17 cellular contexts compared by ENCODE assay signal in genomic region chr10:93568105-93568390, GRCh38. TPM values are rescaled to one million over a fixed set of nuclear protein-coding genes. Genes with fewer than 3 reads are reported as not detected.
DNase-seq lines count a peak whose midpoint lies in the region; ATAC-seq and TF ChIP-seq lines count a peak whose summit lies in the region.
"Had no signal": no experiment of that assay in that cellular context is flagged by ENCODE, and none has a peak within 500 bp of the region (broad histone marks: within the 10 kb centered on the region; RNA-seq: fewer than 3 reads in every experiment).

No MANE protein-coding gene starts in this region.

- H3K4me3 ChIP-seq in subcutaneous abdominal adipose tissue (ENCODE audit: low read depth in 1 of 5, low read length in 5 of 5) = peak overlapping the region; percentile 61 to 83 (median 74)
- no peak overlapping the region for H3K4me3 ChIP-seq in CD4-positive, alpha-beta memory T cell (ENCODE audit: low read length in 2 of 2)

- peak overlapping the region; percentile 86 for H3K4me3 Mint-ChIP-seq in WTC11
- H3K4me3 Mint-ChIP-seq in CD4-positive, alpha-beta memory T cell = no peak overlapping the region
- H3K4me3 Mint-ChIP-seq: activated CD4-positive, alpha-beta memory T cell treated with anti-CD3 and anti-CD28 coated beads for 36 hours; activated T-cell treated with anti-CD3 and anti-CD28 coated beads, Interleukin-2, amount 50 U/mL, for 4 hours; naive thymus-derived CD4-positive, alpha-beta T cell had no signal

- peak overlapping the region in 2 of 5 donors; percentile 4 to 61 for H3K9ac ChIP-seq in subcutaneous abdominal adipose tissue (ENCODE audit: low read length in 5 of 5)

- intact Hi-C loops in CD4-positive, alpha-beta memory T cell (cut with micrococcal nuclease) = no loop called here

- ATAC-seq in WTC11 = no peak
- ATAC-seq in left lobe of liver = peak; percentile 46
- no peak for ATAC-seq in GM19395 (IDR thresholded peaks at IDR 0.05; ENCODE audit: unreplicated experiment)
- ATAC-seq: activated T-cell treated with anti-CD3 and anti-CD28 coated beads, Interleukin-2, amount 50 U/mL, for 4 hours; left lung; naive thymus-derived CD4-positive, alpha-beta T cell had no signal

- DNase-seq in GM03348 (ENCODE audit: low spot score) (peak; percentile 19), WTC11 (ENCODE audit: low spot score) (peak; percentile 18), left lobe of liver (ENCODE audit: low spot score) (no peak)
- DNase-seq in stimulated activated CD4-positive, alpha-beta T cell treated with anti-CD3 and anti-CD28 coated beads, Interleukin-12 subunit alpha, Interleukin-12 subunit beta, amount 100 ng/mL, for 4 hours = no peak
- DNase-seq in CD4-positive, alpha-beta memory T cell = no peak
- DNase-seq: activated CD4-positive, alpha-beta memory T cell treated with anti-CD3 and anti-CD28 coated beads for 36 hours; activated T-cell treated with anti-CD3 and anti-CD28 coated beads, Interleukin-2, amount 50 U/mL, for 4 hours; AML-193; caudate nucleus; left lung; naive thymus-derived CD4-positive, alpha-beta T cell; NCI-H2081 treated with DMSO at 0.1 percent for 48 hours; NCI-H774; Peyer's patch had no signal

- no peaks in the 10 kb centered on the region for H3K36me3 ChIP-seq in subcutaneous abdominal adipose tissue (ENCODE audit: control insufficient read depth in 5 of 5, insufficient read depth in 5 of 5, low read length in 5 of 5)
- H3K36me3 ChIP-seq in CD4-positive, alpha-beta memory T cell (ENCODE audit: insufficient read depth, low read length) = no peaks in the 10 kb centered on the region
- H3K36me3 ChIP-seq: left lung, Peyer's patch had no signal

- peaks cover 0 to 21% (median 8%) of the 10 kb centered on the region in 5 donors for H3K27me3 ChIP-seq in subcutaneous abdominal adipose tissue (ENCODE audit: control insufficient read depth in 5 of 5, insufficient read depth in 4 of 5, low read length in 5 of 5)
- peaks cover 3% of the 10 kb centered on the region for H3K27me3 ChIP-seq in CD4-positive, alpha-beta memory T cell (ENCODE audit: insufficient read depth, low read length)

- H3K9me3 ChIP-seq in subcutaneous abdominal adipose tissue (ENCODE audit: control insufficient read depth in 5 of 5, low read length in 5 of 5) = no peaks in the 10 kb centered on the region
- H3K9me3 ChIP-seq in CD4-positive, alpha-beta memory T cell (ENCODE audit: control insufficient read depth in 1 of 2, low read length in 2 of 2) = no peaks in the 10 kb centered on the region
- H3K9me3 ChIP-seq: left lung, Peyer's patch had no signal

- H3K36me3 Mint-ChIP-seq in WTC11 = no peaks in the 10 kb centered on the region
- H3K36me3 Mint-ChIP-seq in CD4-positive, alpha-beta memory T cell = no peaks in the 10 kb centered on the region
- H3K36me3 Mint-ChIP-seq: activated CD4-positive, alpha-beta memory T cell treated with anti-CD3 and anti-CD28 coated beads for 36 hours; naive thymus-derived CD4-positive, alpha-beta T cell had no signal

- peaks cover 3 to 60% (median 39%) of the 10 kb centered on the region in 5 donors for H3K4me1 ChIP-seq in subcutaneous abdominal adipose tissue (ENCODE audit: control insufficient read depth in 5 of 5, insufficient read depth in 5 of 5, low read length in 5 of 5)
- H3K4me1 ChIP-seq in CD4-positive, alpha-beta memory T cell (ENCODE audit: insufficient read depth, low read length) = no peaks in the 10 kb centered on the region

- no peak for TF ChIP-seq CTCF in WTC11 (IDR thresholded peaks at IDR 0.05)

- peaks cover 21% of the 10 kb centered on the region for H3K4me1 Mint-ChIP-seq in WTC11
- peaks cover under 1 to 12% (median 5%) of the 10 kb centered on the region in 4 donors for H3K4me1 Mint-ChIP-seq in CD4-positive, alpha-beta memory T cell

- H3K27me3 Mint-ChIP-seq in WTC11 (ENCODE audit: low read depth) = peaks cover 90% of the 10 kb centered on the region
- peaks cover 39 to 50% of the 10 kb centered on the region in 2 donors for H3K27me3 Mint-ChIP-seq in CD4-positive, alpha-beta memory T cell

- CTCF ChIA-PET in WTC11 (lab: Charles Lee) = interaction anchor here (0.8 to 1.9 kb wide), 6 partner anchors 9 to 254 kb away, joined by 3 to 18 read pairs (median 6); no protein-coding TSS in a partner anchor
- CTCF ChIA-PET in CD4-positive, alpha-beta memory T cell (lab: Charles Lee; ENCODE audit: partially characterized antibody) = interaction anchor here (0.6 to 1.1 kb wide), 2 partner anchors 11 kb away, joined by 3 read pairs; no protein-coding TSS in a partner anchor

- no peaks in the 10 kb centered on the region for H3K9me3 Mint-ChIP-seq in WTC11
- H3K9me3 Mint-ChIP-seq in CD4-positive, alpha-beta memory T cell = no peaks in the 10 kb centered on the region
- H3K9me3 Mint-ChIP-seq: activated CD4-positive, alpha-beta memory T cell treated with anti-CD3 and anti-CD28 coated beads for 36 hours; activated T-cell treated with anti-CD3 and anti-CD28 coated beads, Interleukin-2, amount 50 U/mL, for 4 hours; naive thymus-derived CD4-positive, alpha-beta T cell had no signal

- POLR2A ChIA-PET in WTC11 (lab: Charles Lee) = no interaction called here
- POLR2A ChIA-PET in CD4-positive, alpha-beta memory T cell (lab: Charles Lee; ENCODE audit: partially characterized antibody) = no interaction called here

- peak overlapping the region; percentile 29 for H3K27ac ChIP-seq in subcutaneous abdominal adipose tissue (ENCODE audit: low read depth, low read length)
- H3K27ac ChIP-seq in CD4-positive, alpha-beta memory T cell (ENCODE audit: low read depth, low read length) = no peak overlapping the region
- H3K27ac ChIP-seq: left lung, Peyer's patch had no signal

- no peak overlapping the region for H3K27ac Mint-ChIP-seq in WTC11
- H3K27ac Mint-ChIP-seq in CD4-positive, alpha-beta memory T cell = no peak overlapping the region
- H3K27ac Mint-ChIP-seq: activated CD4-positive, alpha-beta memory T cell treated with anti-CD3 and anti-CD28 coated beads for 36 hours; naive thymus-derived CD4-positive, alpha-beta T cell had no signal

TF ChIP-seq in WTC11, 78 proteins besides CTCF, POLR2A, EP300 and RAD21 (continues in another document):
- no peak for TF ChIP-seq ZNF532 (CRISPR knock-in tag; IDR thresholded peaks at IDR 0.05; ENCODE audit: borderline replicate concordance)
- no peak for TF ChIP-seq MYBL2 (CRISPR knock-in tag; IDR thresholded peaks at IDR 0.05)
- TF ChIP-seq SMAD3 (CRISPR knock-in tag; IDR thresholded peaks at IDR 0.05; ENCODE audit: borderline replicate concordance) = no peak
- TF ChIP-seq, protein P1, sequence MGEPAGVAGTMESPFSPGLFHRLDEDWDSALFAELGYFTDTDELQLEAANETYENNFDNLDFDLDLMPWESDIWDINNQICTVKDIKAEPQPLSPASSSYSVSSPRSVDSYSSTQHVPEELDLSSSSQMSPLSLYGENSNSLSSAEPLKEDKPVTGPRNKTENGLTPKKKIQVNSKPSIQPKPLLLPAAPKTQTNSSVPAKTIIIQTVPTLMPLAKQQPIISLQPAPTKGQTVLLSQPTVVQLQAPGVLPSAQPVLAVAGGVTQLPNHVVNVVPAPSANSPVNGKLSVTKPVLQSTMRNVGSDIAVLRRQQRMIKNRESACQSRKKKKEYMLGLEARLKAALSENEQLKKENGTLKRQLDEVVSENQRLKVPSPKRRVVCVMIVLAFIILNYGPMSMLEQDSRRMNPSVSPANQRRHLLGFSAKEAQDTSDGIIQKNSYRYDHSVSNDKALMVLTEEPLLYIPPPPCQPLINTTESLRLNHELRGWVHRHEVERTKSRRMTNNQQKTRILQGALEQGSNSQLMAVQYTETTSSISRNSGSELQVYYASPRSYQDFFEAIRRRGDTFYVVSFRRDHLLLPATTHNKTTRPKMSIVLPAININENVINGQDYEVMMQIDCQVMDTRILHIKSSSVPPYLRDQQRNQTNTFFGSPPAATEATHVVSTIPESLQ (CRISPR knock-in tag; IDR thresholded peaks at IDR 0.05) = no peak

RNA-seq across cellular contexts. Expression of gene FFAR4, which starts 1.6 kb away (rescaled TPM):
- total RNA-seq in WTC11 (2021) (0.07 to 0.15 TPM in 2 of 3 replicates, not detected in the other), left lobe of liver (0.25 TPM)
- total RNA-seq in CD4-positive, alpha-beta memory T cell = not detected
- not detected for polyA plus RNA-seq in CD4-positive, alpha-beta memory T cell
- total RNA-seq: activated CD4-positive, alpha-beta memory T cell treated with anti-CD3 and anti-CD28 coated beads for 36 hours; activated T-cell treated with anti-CD3 and anti-CD28 coated beads, Interleukin-2, amount 50 U/mL, for 4 hours; naive thymus-derived CD4-positive, alpha-beta T cell; pulmonary artery endothelial cell had no signal
- polyA plus RNA-seq: naive thymus-derived CD4-positive, alpha-beta T cell had no signal

RNA-seq across cellular contexts. Expression of gene RBP4, which starts 33.0 kb away (rescaled TPM):
- total RNA-seq in WTC11 (2021) (1.8 to 2.7 TPM (median 2.2 TPM) in 3 replicates), left lobe of liver (6,485 TPM)
- not detected for total RNA-seq in CD4-positive, alpha-beta memory T cell
- polyA plus RNA-seq in CD4-positive, alpha-beta memory T cell = not detected
- total RNA-seq: activated CD4-positive, alpha-beta memory T cell treated with anti-CD3 and anti-CD28 coated beads for 36 hours; naive thymus-derived CD4-positive, alpha-beta T cell; pulmonary artery endothelial cell had no signal
- polyA plus RNA-seq: naive thymus-derived CD4-positive, alpha-beta T cell had no signal

RNA-seq across cellular contexts. Expression of gene PDE6C, which starts 44.3 kb away (rescaled TPM):
- total RNA-seq in WTC11 (2021) (not detected in 3 replicates), left lobe of liver (not detected)
- not detected for total RNA-seq in CD4-positive, alpha-beta memory T cell
- polyA plus RNA-seq in CD4-positive, alpha-beta memory T cell = not detected
- total RNA-seq: activated CD4-positive, alpha-beta memory T cell treated with anti-CD3 and anti-CD28 coated beads for 36 hours; activated T-cell treated with anti-CD3 and anti-CD28 coated beads, Interleukin-2, amount 50 U/mL, for 4 hours; left lung; naive thymus-derived CD4-positive, alpha-beta T cell; Peyer's patch; pulmonary artery endothelial cell had no signal
- polyA plus RNA-seq: naive thymus-derived CD4-positive, alpha-beta T cell had no signal

Comparison
In these comparisons a context has a peak if more than half of its experiments do, and no peak if none do; other contexts are left out.
1. DNase-seq: peak in GM03348 (single experiment) and WTC11 (single experiment); none in left lobe of liver (single experiment), stimulated activated CD4-positive, alpha-beta T cell treated with anti-CD3 and anti-CD28 coated beads, Interleukin-12 subunit alpha, Interleukin-12 subunit beta, amount 100 ng/mL, for 4 hours (single experiment) and CD4-positive, alpha-beta memory T cell (0 of 5).
2. H3K4me3 ChIP-seq: peak in subcutaneous abdominal adipose tissue (5 of 5); none in CD4-positive, alpha-beta memory T cell (0 of 2).
3. RNA of gene RBP4, which starts 33.0 kb away (total RNA-seq): 6,485 TPM in left lobe of liver (single experiment); 1.8 to 2.7 TPM in WTC11 and not detected in CD4-positive, alpha-beta memory T cell; every median in the first group is over 1,000 times any median in the second.